9 cellular contexts compared by ENCODE assay signal in the genomic region with DNA sequence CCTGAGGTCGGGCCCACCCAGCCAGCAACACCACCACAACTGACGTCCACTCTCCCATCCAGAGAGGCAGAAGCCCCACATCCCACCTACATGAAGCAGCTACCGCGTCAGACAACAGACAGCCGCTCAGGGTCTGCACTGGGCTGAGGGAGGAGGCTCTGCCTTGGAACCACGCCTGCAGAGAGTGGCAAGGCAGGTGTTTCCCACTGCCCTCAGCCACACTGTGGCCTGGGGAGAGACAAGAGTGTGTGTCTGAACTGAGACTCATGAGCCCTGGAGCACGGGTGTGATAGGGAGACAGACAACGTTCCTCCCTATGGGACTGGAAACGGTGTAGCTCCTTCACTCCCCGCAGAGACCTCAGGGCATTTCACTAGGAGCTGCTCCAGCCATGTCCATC. TPM values are rescaled to one million over a fixed set of nuclear protein-coding genes. Genes with fewer than 3 reads are reported as not detected.
"Had no signal": no experiment of that assay in that cellular context is flagged by ENCODE, and none has a peak within 500 bp of the region (broad histone marks: within the 10 kb centered on the region; RNA-seq: fewer than 3 reads in every experiment).

No MANE protein-coding gene starts in this region.

RNA-seq across cellular contexts. Expression of gene LILRB2, which starts 5.4 kb away (rescaled TPM):
- total RNA-seq: chondrocyte, fibroblast of villous mesenchyme, neural crest cell had no signal
- polyA plus RNA-seq: keratinocyte; naive thymus-derived CD8-positive, alpha-beta T cell had no signal

RNA-seq across cellular contexts. Expression of gene LILRA5, which starts 26.7 kb away (rescaled TPM):
- total RNA-seq: chondrocyte; fibroblast of villous mesenchyme; naive thymus-derived CD8-positive, alpha-beta T cell; neural crest cell; temporal lobe had no signal
- polyA plus RNA-seq: keratinocyte had no signal

RNA-seq across cellular contexts. Expression of gene LILRB5, which starts 29.2 kb away (rescaled TPM):
- total RNA-seq: chondrocyte, fibroblast of villous mesenchyme, neural crest cell had no signal
- polyA plus RNA-seq: keratinocyte; naive thymus-derived CD8-positive, alpha-beta T cell had no signal

RNA-seq across cellular contexts. Expression of gene LILRA6, which starts 43.7 kb away (rescaled TPM):
- total RNA-seq: chondrocyte, fibroblast of villous mesenchyme, neural crest cell had no signal
- polyA plus RNA-seq: keratinocyte; naive thymus-derived CD8-positive, alpha-beta T cell had no signal

RNA-seq across cellular contexts. Expression of gene LILRA4, which starts 52.7 kb away (rescaled TPM):
- total RNA-seq: chondrocyte, esophagus muscularis mucosa, fibroblast of villous mesenchyme, gastrocnemius medialis, neural crest cell, right cardiac atrium, temporal lobe had no signal
- polyA plus RNA-seq: keratinocyte; naive thymus-derived CD8-positive, alpha-beta T cell; right cardiac atrium had no signal
